1 cellular context compared by ENCODE assay signal in genomic region chr11:38766796-38767195, GRCh38.
TF ChIP-seq lines count a peak whose summit lies in the region.

No MANE protein-coding gene starts in this region.

TF ChIP-seq in K562, 482 proteins besides CTCF, POLR2A, EP300 and RAD21 (continued from another document and continues in another):
- TF ChIP-seq ZNF407 (IDR thresholded peaks at IDR 0.05; ENCODE audit: low read depth) (no peak), ZNF318 (IDR thresholded peaks at IDR 0.05; ENCODE audit: borderline replicate concordance in 1 of 2, low read depth in 1 of 2) (0 out of 4 replicates have a peak, but pooled peaks of 1 of the 2 experiments have one; percentile 27), DACH1 (IDR thresholded peaks at IDR 0.05; ENCODE audit: partially characterized antibody) (no peak), NBN (IDR thresholded peaks at IDR 0.05; ENCODE audit: low read depth) (no peak), GTF2E2 (tag; IDR thresholded peaks at IDR 0.05) (no peak), SMARCA4 (IDR thresholded peaks at IDR 0.05) (peak; percentile 70), MEF2A (IDR thresholded peaks at IDR 0.05; ENCODE audit: control insufficient read depth, low read depth, low read length) (no peak), CHD2 (IDR thresholded peaks at IDR 0.05; ENCODE audit: low read depth, low read length) (no peak), ZNF707 (CRISPR knock-in tag; conservative IDR thresholded peaks at IDR 0.05) (no peak), RBM39 (optimal IDR thresholded peaks at IDR 0.05; ENCODE audit: low read depth, low read length) (no peak), ELK1 (CRISPR knock-in tag; IDR thresholded peaks at IDR 0.05) (no peak), SUPT5H (IDR thresholded peaks at IDR 0.05) (no peak), FOXJ2 (tag; IDR thresholded peaks at IDR 0.05) (0 out of 2 replicates have a peak, but pooled peaks have one; percentile 47), GABPB1 (CRISPR knock-in tag; IDR thresholded peaks at IDR 0.05) (no peak), KLF1 (tag; IDR thresholded peaks at IDR 0.05) (no peak), ZNF584 (CRISPR knock-in tag; IDR thresholded peaks at IDR 0.05; ENCODE audit: low read depth) (0 out of 2 replicates have a peak, but pooled peaks have one; percentile 31), MTA2 (IDR thresholded peaks at IDR 0.05; ENCODE audit: low read depth) (peak; percentile 45; the same call in 1 of the 2 replicates), TRIM25 (IDR thresholded peaks at IDR 0.05; ENCODE audit: borderline replicate concordance) (no peak), SMAD4 (CRISPR knock-in tag; conservative IDR thresholded peaks at IDR 0.05) (0 out of 2 replicates have a peak, but pooled peaks have one; percentile 28), ZNF75A (CRISPR knock-in tag; IDR thresholded peaks at IDR 0.05) (no peak), SOX6 (IDR thresholded peaks at IDR 0.05) (peak; percentile 81), FOXK1 (CRISPR knock-in tag; IDR thresholded peaks at IDR 0.05; ENCODE audit: borderline replicate concordance) (no peak), STAT6 (CRISPR knock-in tag; IDR thresholded peaks at IDR 0.05) (no peak), ZEB2 (IDR thresholded peaks at IDR 0.05) (peak; percentile 64), CBX8 (IDR thresholded peaks at IDR 0.05; ENCODE audit: borderline replicate concordance, extremely low read depth, low read depth, low read length, poor library complexity, severe bottlenecking) (no peak), ZNF717 (CRISPR knock-in tag; IDR thresholded peaks at IDR 0.05) (no peak), CBFB (CRISPR knock-in tag; IDR thresholded peaks at IDR 0.05) (no peak), ZBTB7A (IDR thresholded peaks at IDR 0.05; ENCODE audit: borderline replicate concordance, control insufficient read depth, low read depth, low read length) (no peak), POU5F1 (IDR thresholded peaks at IDR 0.05; ENCODE audit: borderline replicate concordance, low read depth, low read length, partially characterized antibody) (no peak), ATF3 (IDR thresholded peaks at IDR 0.05) (peak; percentile 91), ATF3 (CRISPR knock-in tag; conservative IDR thresholded peaks at IDR 0.05) (no peak), ZNF324 (CRISPR knock-in tag; IDR thresholded peaks at IDR 0.05) (no peak), HDAC3 (IDR thresholded peaks at IDR 0.05; ENCODE audit: borderline replicate concordance, partially characterized antibody) (peak; percentile 52), ZNF76 (CRISPR knock-in tag; IDR thresholded peaks at IDR 0.05; ENCODE audit: borderline replicate concordance) (no peak), NELFE (IDR thresholded peaks at IDR 0.05; ENCODE audit: insufficient read depth, insufficient read length) (no peak), ZKSCAN8 (CRISPR knock-in tag; IDR thresholded peaks at IDR 0.05) (no peak), HMG20A (CRISPR knock-in tag; conservative IDR thresholded peaks at IDR 0.05) (no peak), MAX (CRISPR knock-in tag; IDR thresholded peaks at IDR 0.05) (no peak)
